35 cellular contexts compared by ENCODE assay signal in the genomic region with DNA sequence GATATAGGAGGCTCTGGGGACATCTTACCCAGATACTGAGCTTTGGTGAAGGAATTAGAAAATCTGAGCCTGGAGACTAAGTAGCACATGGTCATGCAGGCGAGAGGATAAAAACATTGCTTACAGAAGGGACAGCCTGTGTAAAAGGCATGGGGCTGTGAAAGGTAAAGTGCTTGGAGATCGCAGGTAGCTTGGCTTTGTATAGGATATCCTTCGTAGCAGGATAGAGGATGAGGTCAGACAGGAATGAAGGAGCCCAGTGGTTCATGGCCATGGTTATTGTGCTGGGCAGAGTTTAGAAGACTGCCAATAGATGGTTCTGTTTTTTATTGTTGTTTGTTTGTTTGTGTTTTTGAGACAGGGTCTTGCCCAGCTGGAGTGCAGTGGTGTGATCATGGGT.
"Had no signal": no experiment of that assay in that cellular context is flagged by ENCODE, and none has a peak within 500 bp of the region (broad histone marks: within the 10 kb centered on the region; RNA-seq: fewer than 3 reads in every experiment).

No MANE protein-coding gene starts in this region.

- H3K9me3 ChIP-seq: adrenal gland, body of pancreas, esophagus squamous epithelium, gastroesophageal sphincter had no signal

- H3K27me3 ChIP-seq: adrenal gland, body of pancreas, esophagus squamous epithelium, gastroesophageal sphincter had no signal

- H3K27me3 Mint-ChIP-seq: activated CD4-positive, alpha-beta memory T cell treated with anti-CD3 and anti-CD28 coated beads for 36 hours; activated CD4-positive, alpha-beta T cell treated with anti-CD3 and anti-CD28 coated beads for 36 hours; activated CD4-positive, alpha-beta T cell treated with anti-CD3 and anti-CD28 coated beads, Interleukin-2, amount 10 ng/mL, durations not matched to agents 24 days and 14 days; activated CD8-positive, alpha-beta memory T cell treated with anti-CD3 and anti-CD28 coated beads, Interleukin-2, amount 10 ng/mL, durations not matched to agents 7 days and 5 days; activated naive CD4-positive, alpha-beta T cell treated with anti-CD3 and anti-CD28 coated beads, Interleukin-2, amount 50 U/mL, for 24 hours; activated naive CD8-positive, alpha-beta T cell treated with anti-CD3 and anti-CD28 coated beads for 36 hours; activated naive CD8-positive, alpha-beta T cell treated with anti-CD3 and anti-CD28 coated beads, Interleukin-2, amount 50 U/mL, for 24 hours; effector memory CD8-positive, alpha-beta T cell; T-helper 17 cell had no signal

- H3K36me3 Mint-ChIP-seq: activated CD4-positive, alpha-beta memory T cell treated with anti-CD3 and anti-CD28 coated beads for 36 hours had no signal

- DNase-seq: activated CD4-positive, alpha-beta memory T cell treated with anti-CD3 and anti-CD28 coated beads for 36 hours; activated CD4-positive, alpha-beta T cell treated with anti-CD3 and anti-CD28 coated beads for 36 hours; activated CD4-positive, alpha-beta T cell treated with anti-CD3 and anti-CD28 coated beads, Interleukin-2, amount 10 ng/mL, durations not matched to agents 24 days and 14 days; activated CD4-positive, CD25-positive, alpha-beta regulatory T cell; activated CD4-positive, CD25-positive, alpha-beta regulatory T cell treated with anti-CD3 and anti-CD28 coated beads, Interleukin-2, amount 50 U/mL, for 72 hours; activated CD8-positive, alpha-beta memory T cell treated with anti-CD3 and anti-CD28 coated beads, Interleukin-2, amount 10 ng/mL, durations not matched to agents 7 days and 5 days; activated CD8-positive, alpha-beta memory T cell treated with anti-CD3 and anti-CD28 coated beads, Interleukin-2, amount 50 U/mL, for 4 hours; activated CD8-positive, alpha-beta T cell treated with anti-CD3 and anti-CD28 coated beads, Interleukin-2, amount 10 ng/mL, durations not matched to agents 7 days and 5 days; activated effector memory CD4-positive, alpha-beta T cell treated with anti-CD3 and anti-CD28 coated beads, Interleukin-2, amount 50 U/mL, for 16 hours; activated naive CD4-positive, alpha-beta T cell treated with anti-CD3 and anti-CD28 coated beads for 36 hours; activated naive CD8-positive, alpha-beta T cell treated with anti-CD3 and anti-CD28 coated beads for 36 hours; activated naive CD8-positive, alpha-beta T cell treated with anti-CD3 and anti-CD28 coated beads, Interleukin-2, amount 50 U/mL, for 24 hours; activated T-cell treated with anti-CD3 and anti-CD28 coated beads, Interleukin-2, amount 50 U/mL, for 1 hour; activated T-cell treated with anti-CD3 and anti-CD28 coated beads, Interleukin-2, amount 50 U/mL, for 48 hours; adrenal gland; amygdala; aorta; body of pancreas; caudate nucleus; cortex of kidney; dermis blood vessel endothelial cell; effector CD4-positive, alpha-beta T cell; effector memory CD8-positive, alpha-beta T cell; erythroblast; esophagus squamous epithelium; foreskin melanocyte; T-helper 1 cell; T-helper 17 cell; T1000; WERI-Rb-1 had no signal

- H3K9me3 Mint-ChIP-seq: activated CD4-positive, alpha-beta memory T cell treated with anti-CD3 and anti-CD28 coated beads for 36 hours; activated CD4-positive, alpha-beta T cell treated with anti-CD3 and anti-CD28 coated beads, Interleukin-2, amount 10 ng/mL, durations not matched to agents 24 days and 14 days; activated naive CD4-positive, alpha-beta T cell treated with anti-CD3 and anti-CD28 coated beads for 36 hours; activated naive CD4-positive, alpha-beta T cell treated with anti-CD3 and anti-CD28 coated beads, Interleukin-2, amount 50 U/mL, for 24 hours; activated naive CD8-positive, alpha-beta T cell treated with anti-CD3 and anti-CD28 coated beads for 36 hours; activated naive CD8-positive, alpha-beta T cell treated with anti-CD3 and anti-CD28 coated beads, Interleukin-2, amount 50 U/mL, for 24 hours; activated T-helper 1 cell treated with anti-CD3 and anti-CD28 coated beads, Interleukin-12 subunit alpha, Interleukin-12 subunit beta, Interleukin-2, Interleukin-4 antibody, amounts not matched to agents 30 ng/mL and 10 ng/mL and 1 ng/mL, durations not matched to agents 14 hours and 24 hours and 36 hours; activated T-helper 2 cell treated with anti-CD3 and anti-CD28 coated beads, Interferon-gamma antibody, Interleukin-2, Interleukin-4, amounts not matched to agents 10 μg/mL and 5 μg/mL and 100 μg/mL, durations not matched to agents 14 hours and 24 hours and 36 hours; effector memory CD8-positive, alpha-beta T cell; T-helper 2 cell treated with Interferon-gamma antibody and Interleukin-4, amounts not matched to agents 5 μg/mL and 100 μg/mL, for 36 hours had no signal

- H3K27ac ChIP-seq: adrenal gland, body of pancreas, esophagus squamous epithelium, gastroesophageal sphincter, WERI-Rb-1 had no signal

- H3K4me3 Mint-ChIP-seq: activated CD4-positive, alpha-beta memory T cell treated with anti-CD3 and anti-CD28 coated beads for 36 hours; activated CD4-positive, alpha-beta T cell treated with anti-CD3 and anti-CD28 coated beads for 36 hours; activated CD4-positive, alpha-beta T cell treated with anti-CD3 and anti-CD28 coated beads, Interleukin-2, amount 10 ng/mL, durations not matched to agents 24 days and 14 days; activated CD8-positive, alpha-beta memory T cell treated with anti-CD3 and anti-CD28 coated beads, Interleukin-2, amount 10 ng/mL, durations not matched to agents 7 days and 5 days; activated CD8-positive, alpha-beta T cell treated with anti-CD3 and anti-CD28 coated beads, Interleukin-2, amount 10 ng/mL, durations not matched to agents 7 days and 5 days; activated naive CD4-positive, alpha-beta T cell treated with anti-CD3 and anti-CD28 coated beads for 36 hours; activated naive CD4-positive, alpha-beta T cell treated with anti-CD3 and anti-CD28 coated beads, Interleukin-2, amount 50 U/mL, for 24 hours; activated naive CD8-positive, alpha-beta T cell treated with anti-CD3 and anti-CD28 coated beads for 36 hours; activated naive CD8-positive, alpha-beta T cell treated with anti-CD3 and anti-CD28 coated beads, Interleukin-2, amount 50 U/mL, for 24 hours; activated T-helper 1 cell treated with anti-CD3 and anti-CD28 coated beads, Interleukin-12 subunit alpha, Interleukin-12 subunit beta, Interleukin-2, Interleukin-4 antibody, amounts not matched to agents 30 ng/mL and 10 ng/mL and 1 ng/mL, durations not matched to agents 14 hours and 24 hours and 36 hours; effector memory CD8-positive, alpha-beta T cell; T-helper 17 cell; T-helper 2 cell treated with Interferon-gamma antibody and Interleukin-4, amounts not matched to agents 5 μg/mL and 100 μg/mL, for 36 hours had no signal

- H3K27ac Mint-ChIP-seq: activated CD4-positive, alpha-beta memory T cell treated with anti-CD3 and anti-CD28 coated beads for 36 hours; activated CD4-positive, alpha-beta T cell treated with anti-CD3 and anti-CD28 coated beads, Interleukin-2, amount 10 ng/mL, durations not matched to agents 24 days and 14 days; activated CD8-positive, alpha-beta memory T cell treated with anti-CD3 and anti-CD28 coated beads, Interleukin-2, amount 10 ng/mL, durations not matched to agents 7 days and 5 days; activated CD8-positive, alpha-beta T cell treated with anti-CD3 and anti-CD28 coated beads, Interleukin-2, amount 10 ng/mL, durations not matched to agents 7 days and 5 days; activated naive CD4-positive, alpha-beta T cell treated with anti-CD3 and anti-CD28 coated beads for 36 hours; activated naive CD4-positive, alpha-beta T cell treated with anti-CD3 and anti-CD28 coated beads, Interleukin-2, amount 50 U/mL, for 24 hours; activated naive CD8-positive, alpha-beta T cell treated with anti-CD3 and anti-CD28 coated beads for 36 hours; activated naive CD8-positive, alpha-beta T cell treated with anti-CD3 and anti-CD28 coated beads, Interleukin-2, amount 50 U/mL, for 24 hours; activated T-helper 1 cell treated with anti-CD3 and anti-CD28 coated beads, Interleukin-12 subunit alpha, Interleukin-12 subunit beta, Interleukin-2, Interleukin-4 antibody, amounts not matched to agents 30 ng/mL and 10 ng/mL and 1 ng/mL, durations not matched to agents 14 hours and 24 hours and 36 hours; activated T-helper 2 cell treated with anti-CD3 and anti-CD28 coated beads, Interferon-gamma antibody, Interleukin-2, Interleukin-4, amounts not matched to agents 10 μg/mL and 5 μg/mL and 100 μg/mL, durations not matched to agents 14 hours and 24 hours and 36 hours; T-helper 17 cell; T-helper 2 cell treated with Interferon-gamma antibody and Interleukin-4, amounts not matched to agents 5 μg/mL and 100 μg/mL, for 36 hours had no signal

- ATAC-seq: activated CD4-positive, alpha-beta T cell treated with anti-CD3 and anti-CD28 coated beads for 36 hours; activated CD8-positive, alpha-beta memory T cell treated with anti-CD3 and anti-CD28 coated beads, Interleukin-2, amount 10 ng/mL, durations not matched to agents 7 days and 5 days; activated CD8-positive, alpha-beta T cell treated with anti-CD3 and anti-CD28 coated beads, Interleukin-2, amount 10 ng/mL, durations not matched to agents 7 days and 5 days; activated naive CD8-positive, alpha-beta T cell treated with anti-CD3 and anti-CD28 coated beads, Interleukin-2, amount 50 U/mL, for 24 hours; body of pancreas; effector memory CD8-positive, alpha-beta T cell; gastroesophageal sphincter; T-helper 17 cell had no signal

- H3K4me3 ChIP-seq: adrenal gland, body of pancreas, esophagus squamous epithelium, gastroesophageal sphincter had no signal

- H3K36me3 ChIP-seq: adrenal gland, gastroesophageal sphincter, WERI-Rb-1 had no signal
